Comparison of ENCODE assay signal across 7 cellular contexts in the genomic region with DNA sequence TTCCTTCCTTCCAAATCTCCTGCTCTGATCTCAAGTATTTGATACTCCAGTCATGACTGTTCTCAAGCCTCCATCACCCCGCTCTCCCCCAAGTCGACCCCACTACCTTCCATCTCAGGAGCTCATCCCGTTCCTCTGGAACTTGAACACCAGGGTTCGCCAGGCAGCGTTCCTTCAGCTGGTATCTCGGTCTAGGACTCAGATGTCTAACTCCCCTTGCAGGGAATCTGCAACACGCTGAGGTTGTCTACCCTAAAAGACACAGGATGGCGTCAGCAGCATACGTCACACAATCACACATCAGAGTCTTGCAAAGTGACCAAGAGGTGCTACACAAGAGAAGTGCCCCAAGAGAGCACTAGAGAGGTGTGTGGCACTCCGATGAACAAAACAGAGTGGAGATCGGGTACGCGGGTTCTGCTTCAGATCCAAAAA. TPM values are rescaled to one million over a fixed set of nuclear protein-coding genes. Genes with fewer than 3 reads are reported as not detected.
A peak's percentile ranks its signal among the peaks of the same experiment; 100 is the strongest.
DNase-seq lines count a peak whose midpoint lies in the region; ATAC-seq, FAIRE-seq and TF ChIP-seq lines count a peak whose summit lies in the region.

No MANE protein-coding gene starts in this region.

- H3K27ac Mint-ChIP-seq in T-helper 1 cell treated with Interleukin-12 subunit alpha and Interleukin-12 subunit beta and Interleukin-4 antibody, amounts not matched to agents 30 μg/mL and 1 μg/mL, for 36 hours = peak overlapping the region; percentile 91
- peak overlapping the region; percentile 89 to 99 (median 96) for H3K27ac Mint-ChIP-seq in immature natural killer cell

- H3K4me3 ChIP-seq in brain microvascular endothelial cell (ENCODE audit: low read depth, low read length) = peak overlapping the region; percentile 85

- peaks cover 41% of the 10 kb centered on the region for H3K4me1 Mint-ChIP-seq in T-helper 1 cell treated with Interleukin-12 subunit alpha and Interleukin-12 subunit beta and Interleukin-4 antibody, amounts not matched to agents 30 μg/mL and 1 μg/mL, for 36 hours (ENCODE audit: low read depth)
- peaks cover 49 to 62% of the 10 kb centered on the region in 2 donors for H3K4me1 Mint-ChIP-seq in immature natural killer cell

- in situ Hi-C loops in brain microvascular endothelial cell (cut with HindIII; ENCODE audit: low pct_ligation_motif_present, low sequenced_read_pairs) = no loop called here

- peaks cover 3% of the 10 kb centered on the region for H3K36me3 ChIP-seq in brain microvascular endothelial cell (replicated peaks)

- DNase-seq in GM12892 (ENCODE audit: insufficient read length) (peak; percentile 17), NCI-H1092 (lab: John Stamatoyannopoulos, UW) (peak; percentile 48), brain microvascular endothelial cell (peak; percentile 75), immature natural killer cell (peak; percentile 81 to 82 (median 82)), smooth muscle cell of the brain vasculature (ENCODE audit: low read depth, low spot score) (peak; percentile 33)

- H3K4me3 Mint-ChIP-seq in T-helper 1 cell treated with Interleukin-12 subunit alpha and Interleukin-12 subunit beta and Interleukin-4 antibody, amounts not matched to agents 30 μg/mL and 1 μg/mL, for 36 hours = peak overlapping the region; percentile 90
- H3K4me3 Mint-ChIP-seq in immature natural killer cell = peak overlapping the region; percentile 94 to 99 (median 99)

- H3K27ac ChIP-seq in brain microvascular endothelial cell = peak overlapping the region; percentile 72

- no peak; the same call in 1 of the 2 replicates for TF ChIP-seq POLR2A in GM12892 (IDR thresholded peaks at IDR 0.05; ENCODE audit: low read depth, low read length)

- peaks cover 6% of the 10 kb centered on the region for H3K27me3 Mint-ChIP-seq in T-helper 1 cell treated with Interleukin-12 subunit alpha and Interleukin-12 subunit beta and Interleukin-4 antibody, amounts not matched to agents 30 μg/mL and 1 μg/mL, for 36 hours (ENCODE audit: low read depth)
- H3K27me3 Mint-ChIP-seq in immature natural killer cell (ENCODE audit: low read depth in 3 of 3) = peaks cover 14 to 15% (median 14%) of the 10 kb centered on the region in 3 donors

- no peaks in the 10 kb centered on the region for H3K27me3 ChIP-seq in brain microvascular endothelial cell (replicated peaks)

- H3K9me3 Mint-ChIP-seq in T-helper 1 cell treated with Interleukin-12 subunit alpha and Interleukin-12 subunit beta and Interleukin-4 antibody, amounts not matched to agents 30 μg/mL and 1 μg/mL, for 36 hours = peaks cover 14% of the 10 kb centered on the region
- no peaks in the 10 kb centered on the region for H3K9me3 Mint-ChIP-seq in immature natural killer cell

- peak; percentile 35 for ATAC-seq in HG02588 (IDR thresholded peaks at IDR 0.05; ENCODE audit: unreplicated experiment)

- peak; percentile 51 for FAIRE-seq in GM12892 (lab: Jason Lieb, UNC)

- peaks cover 46% of the 10 kb centered on the region for H3K36me3 Mint-ChIP-seq in T-helper 1 cell treated with Interleukin-12 subunit alpha and Interleukin-12 subunit beta and Interleukin-4 antibody, amounts not matched to agents 30 μg/mL and 1 μg/mL, for 36 hours (ENCODE audit: low read depth)
- peaks cover 10 to 33% (median 13%) of the 10 kb centered on the region in 3 donors for H3K36me3 Mint-ChIP-seq in immature natural killer cell

- no peak for TF ChIP-seq CTCF in brain microvascular endothelial cell (IDR thresholded peaks at IDR 0.05; ENCODE audit: low read depth, low read length, missing control alignments)

RNA-seq across cellular contexts. Expression of a gene that starts 0.7 kb away (rescaled TPM):
- polyA plus RNA-seq in GM12892 (2012; ENCODE audit: missing spikeins) = 5.4 TPM
- polyA plus RNA-seq in immature natural killer cell = 10 to 100 TPM in 1 of 3 donors, 1 to 10 TPM in 2; 5.4 to 11.3 (median 6.6) TPM

Comparison
In these comparisons a context has a peak if more than half of its experiments do, and no peak if none do; other contexts are left out.
1. Peak in every context shown above with its lines: DNase-seq, ATAC-seq, H3K4me3 ChIP-seq and H3K27ac ChIP-seq.
2. DNase-seq: peak in every context shown above with its lines; median percentile 82 in immature natural killer cell; 75 in brain microvascular endothelial cell; 48 in NCI-H1092; 33 in smooth muscle cell of the brain vasculature; 17 in GM12892.